ENCODE assay signal across 8 cellular contexts in genomic region chr7:108805808-108806397, GRCh38.
DNase-seq lines count a peak whose midpoint lies in the region; ATAC-seq and TF ChIP-seq lines count a peak whose summit lies in the region.

No MANE protein-coding gene starts in this region.

- H3K36me3 ChIP-seq in thoracic aorta (no peaks in the 10 kb centered on the region), tibial artery (no peaks in the 10 kb centered on the region)

- no peaks in the 10 kb centered on the region for H3K4me1 ChIP-seq in thoracic aorta (ENCODE audit: control insufficient read depth in 1 of 2, low read depth in 2 of 2)
- H3K4me1 ChIP-seq in tibial artery = no peaks in the 10 kb centered on the region

- intact Hi-C loops in tibial artery (cut with DNase I; ENCODE audit: low total_unique reads) = no loop called here

- no peaks in the 10 kb centered on the region for H3K27me3 ChIP-seq in thoracic aorta (replicated peaks; ENCODE audit: insufficient read depth)
- H3K27me3 ChIP-seq in tibial artery = no peaks in the 10 kb centered on the region

- ATAC-seq in GM19372 (IDR thresholded peaks at IDR 0.05; ENCODE audit: low read depth, unreplicated experiment) = peak; percentile 74
- no peak for ATAC-seq in thoracic aorta (ENCODE audit: insufficient number of reproducible peaks, low FRiP score, low read depth)
- ATAC-seq in HG03108 (IDR thresholded peaks at IDR 0.05; ENCODE audit: unreplicated experiment) = no peak

- DNase-seq in AG09309 (ENCODE audit: low read depth) (peak; percentile 18), NCI-H2081 (lab: John Stamatoyannopoulos, UW) (peak; percentile 6 to 55), epithelial cell of esophagus (ENCODE audit: low read depth) (peak; percentile 20), thoracic aorta (ENCODE audit: low spot score) (no peak), tibial artery (no peak), NOMO-1 treated with dmso at 0.1 percent for 144 hours (lab: John Stamatoyannopoulos, UW; ENCODE audit: unreplicated experiment) (no peak)

- no peak overlapping the region for H3K27ac ChIP-seq in thoracic aorta
- H3K27ac ChIP-seq in tibial artery = no peak overlapping the region

- H3K4me3 ChIP-seq in AG09309 (ENCODE audit: control insufficient read depth, low read depth, low read length) (no peak overlapping the region), epithelial cell of esophagus (ENCODE audit: low read length) (no peak overlapping the region), thoracic aorta (no peak overlapping the region), tibial artery (no peak overlapping the region)

- TF ChIP-seq CTCF in AG09309 (IDR thresholded peaks at IDR 0.05; ENCODE audit: control insufficient read depth, insufficient read depth, low read depth, low read length, missing control alignments) (peak; percentile 63), epithelial cell of esophagus (IDR thresholded peaks at IDR 0.05; ENCODE audit: insufficient read depth, low read depth, low read length, missing control alignments) (peak; percentile 49), thoracic aorta (IDR thresholded peaks at IDR 0.05) (peak; percentile 18), tibial artery (IDR thresholded peaks at IDR 0.05) (peak in 1 of 2 experiments; percentile 7)

- H3K9me3 ChIP-seq in thoracic aorta (no peaks in the 10 kb centered on the region), tibial artery (no peaks in the 10 kb centered on the region)

Comparison
In these comparisons a context has a peak if more than half of its experiments do, and no peak if none do; other contexts are left out.
1. DNase-seq: peak in AG09309 (single experiment), NCI-H2081 (2 of 2) and epithelial cell of esophagus (single experiment); none in thoracic aorta (single experiment), tibial artery (0 of 2) and NOMO-1 treated with dmso at 0.1 percent for 144 hours (single experiment).